ENCODE assay signal across 14 cellular contexts in genomic region chr12:88062464-88062863, GRCh38. TPM values are rescaled to one million over a fixed set of nuclear protein-coding genes. Genes with fewer than 3 reads are reported as not detected.
A peak's percentile ranks its signal among the peaks of the same experiment; 100 is the strongest.
DNase-seq lines count a peak whose midpoint lies in the region; ATAC-seq and TF ChIP-seq lines count a peak whose summit lies in the region.
"Had no signal": no experiment of that assay in that cellular context is flagged by ENCODE, and none has a peak within 500 bp of the region (broad histone marks: within the 10 kb centered on the region; RNA-seq: fewer than 3 reads in every experiment).

No MANE protein-coding gene starts in this region.

- H3K4me3 ChIP-seq in gastrocnemius medialis: no peak overlapping the region
- no peak overlapping the region for H3K4me3 ChIP-seq in effector memory CD4-positive, alpha-beta T cell (ENCODE audit: insufficient read depth, low read depth, low read length, poor library complexity, severe bottlenecking)
- H3K4me3 ChIP-seq: esophagus squamous epithelium, skin epidermis had no signal

- H3K27ac ChIP-seq in gastrocnemius medialis: no peak overlapping the region
- no peak overlapping the region for H3K27ac ChIP-seq in effector memory CD4-positive, alpha-beta T cell (ENCODE audit: insufficient read depth, low read length, poor library complexity, severe bottlenecking)
- H3K27ac ChIP-seq: brain microvascular endothelial cell, esophagus squamous epithelium, skin epidermis had no signal

- H3K9me3 Mint-ChIP-seq in dendritic cell treated with granulocyte-macrophage colony-stimulating factor and Interleukin-4, amounts not matched to agents 40 ng/mL and 50 ng/mL, for 4 days: no peaks in the 10 kb centered on the region
- H3K9me3 Mint-ChIP-seq: activated T-cell treated with anti-CD3 and anti-CD28 coated beads, Interleukin-2, amount 50 U/mL, for 72 hours; immature natural killer cell; naive B cell had no signal

- H3K36me3 ChIP-seq in gastrocnemius medialis: peaks cover 0 to 20% of the 10 kb centered on the region in 2 donors
- H3K36me3 ChIP-seq in effector memory CD4-positive, alpha-beta T cell (ENCODE audit: control insufficient read depth, insufficient read depth, low read length): peaks cover 15% of the 10 kb centered on the region

- in situ Hi-C loops in gastrocnemius medialis (cut with MboI; ENCODE audit: low sequenced_read_pairs in 4 of 4): no loop called here

- H3K36me3 Mint-ChIP-seq in dendritic cell treated with granulocyte-macrophage colony-stimulating factor and Interleukin-4, amounts not matched to agents 40 ng/mL and 50 ng/mL, for 4 days (ENCODE audit: low read depth): peaks cover 27% of the 10 kb centered on the region

- peaks cover 19% of the 10 kb centered on the region for H3K4me1 Mint-ChIP-seq in dendritic cell treated with granulocyte-macrophage colony-stimulating factor and Interleukin-4, amounts not matched to agents 40 ng/mL and 50 ng/mL, for 4 days (ENCODE audit: low read depth)

- TF ChIP-seq POLR2A in gastrocnemius medialis (IDR thresholded peaks at IDR 0.05): no peak

- no peaks in the 10 kb centered on the region for H3K4me1 ChIP-seq in gastrocnemius medialis
- H3K4me1 ChIP-seq in effector memory CD4-positive, alpha-beta T cell (ENCODE audit: control insufficient read depth, insufficient read depth, low read length, poor library complexity, severe bottlenecking): no peaks in the 10 kb centered on the region
- H3K4me1 ChIP-seq: esophagus squamous epithelium had no signal

- TF ChIP-seq CTCF in gastrocnemius medialis (IDR thresholded peaks at IDR 0.05 in 4 of 5, conservative IDR thresholded peaks at IDR 0.05 in 1 of 5): no peak

- no peak overlapping the region for H3K4me3 Mint-ChIP-seq in dendritic cell treated with granulocyte-macrophage colony-stimulating factor and Interleukin-4, amounts not matched to agents 40 ng/mL and 50 ng/mL, for 4 days
- H3K4me3 Mint-ChIP-seq: activated T-cell treated with anti-CD3 and anti-CD28 coated beads, Interleukin-2, amount 50 U/mL, for 72 hours; immature natural killer cell; naive B cell had no signal

- H3K27ac Mint-ChIP-seq in dendritic cell treated with granulocyte-macrophage colony-stimulating factor and Interleukin-4, amounts not matched to agents 40 ng/mL and 50 ng/mL, for 4 days: peak overlapping the region; percentile 53
- H3K27ac Mint-ChIP-seq: activated T-cell treated with anti-CD3 and anti-CD28 coated beads, Interleukin-2, amount 50 U/mL, for 72 hours had no signal

- no peaks in the 10 kb centered on the region for H3K9me3 ChIP-seq in gastrocnemius medialis
- H3K9me3 ChIP-seq in effector memory CD4-positive, alpha-beta T cell (ENCODE audit: control insufficient read depth, low read length): no peaks in the 10 kb centered on the region
- H3K9me3 ChIP-seq: esophagus squamous epithelium had no signal

- DNase-seq in gastrocnemius medialis: no peak
- no peak for DNase-seq in NCI-H1092 treated with DMSO at 0.1 percent for 48 hours (lab: John Stamatoyannopoulos, UW)
- no peak for DNase-seq in effector memory CD4-positive, alpha-beta T cell
- DNase-seq: activated T-cell treated with anti-CD3 and anti-CD28 coated beads, Interleukin-2, amount 50 U/mL, for 72 hours; brain microvascular endothelial cell; esophagus squamous epithelium; immature natural killer cell; naive B cell; NCI-H1930 had no signal

- ATAC-seq in GM18873 (IDR thresholded peaks at IDR 0.05; ENCODE audit: low FRiP score, unreplicated experiment) (peak; percentile 41), GM21717 (IDR thresholded peaks at IDR 0.05; ENCODE audit: unreplicated experiment) (peak; percentile 84), HG03159 (IDR thresholded peaks at IDR 0.05; ENCODE audit: unreplicated experiment) (peak; percentile 73), gastrocnemius medialis (no peak)
- ATAC-seq: activated T-cell treated with anti-CD3 and anti-CD28 coated beads, Interleukin-2, amount 50 U/mL, for 72 hours had no signal

- H3K27me3 ChIP-seq in gastrocnemius medialis: no peaks in the 10 kb centered on the region
- H3K27me3 ChIP-seq in effector memory CD4-positive, alpha-beta T cell (replicated peaks; ENCODE audit: control insufficient read depth, insufficient read depth, low read length, poor library complexity, severe bottlenecking): no peaks in the 10 kb centered on the region
- H3K27me3 ChIP-seq: brain microvascular endothelial cell, esophagus squamous epithelium had no signal

- no peaks in the 10 kb centered on the region for H3K27me3 Mint-ChIP-seq in dendritic cell treated with granulocyte-macrophage colony-stimulating factor and Interleukin-4, amounts not matched to agents 40 ng/mL and 50 ng/mL, for 4 days
- H3K27me3 Mint-ChIP-seq: naive B cell had no signal

- intact Hi-C loops in dendritic cell treated with granulocyte-macrophage colony-stimulating factor and Interleukin-4, amounts not matched to agents 40 ng/mL and 50 ng/mL, for 4 days (cut with micrococcal nuclease): no loop called here
- intact Hi-C loops in gastrocnemius medialis (cut with DNase I; ENCODE audit: low total_unique reads): no loop called here

RNA-seq across cellular contexts. Expression of gene C12orf50, which starts 33.3 kb away (rescaled TPM):
- not detected for total RNA-seq in gastrocnemius medialis
- total RNA-seq: esophagus squamous epithelium had no signal

Comparison
In these comparisons a context has a peak if more than half of its experiments do, and no peak if none do; other contexts are left out.
1. ATAC-seq: peak in GM18873 (single experiment), GM21717 (single experiment) and HG03159 (single experiment); none in gastrocnemius medialis (0 of 2).